Comparison of ENCODE assay signal across 8 cellular contexts in the genomic region with DNA sequence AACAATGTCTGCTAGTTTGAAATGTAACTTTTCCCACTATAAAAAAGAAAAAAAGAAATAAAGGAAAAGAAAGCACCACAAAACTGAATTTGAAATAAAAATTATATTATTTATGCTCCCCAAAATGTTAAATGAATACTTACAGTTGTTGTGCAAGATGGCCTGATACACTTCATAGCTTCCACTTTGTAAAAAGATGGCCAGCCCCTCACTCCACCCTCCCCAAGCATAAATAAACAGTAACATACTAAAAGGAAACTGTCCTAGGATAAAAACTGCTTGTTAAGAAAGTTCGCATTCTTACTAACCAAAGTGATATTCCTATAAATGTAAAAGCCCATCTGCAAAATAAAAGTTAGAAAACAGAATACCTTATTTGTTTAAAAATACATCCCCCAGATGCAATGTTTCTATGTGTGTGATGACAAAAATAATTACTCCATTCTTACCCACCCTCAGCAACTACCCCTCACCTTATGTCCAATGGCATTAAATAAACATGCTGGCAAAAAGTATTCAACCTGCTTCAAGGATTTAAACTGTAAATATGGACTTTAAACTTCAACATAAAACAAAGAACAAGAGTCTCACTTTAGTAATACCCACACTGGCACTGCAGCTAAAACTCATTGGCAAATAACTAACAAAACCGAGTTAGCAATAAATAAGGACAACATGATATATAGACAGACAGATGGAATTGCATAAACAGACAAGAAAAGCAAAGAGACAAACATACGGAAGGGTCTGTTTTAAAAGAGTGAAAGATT. TPM values are rescaled to one million over a fixed set of nuclear protein-coding genes. Genes with fewer than 3 reads are reported as not detected.
A peak's percentile ranks its signal among the peaks of the same experiment; 100 is the strongest.
DNase-seq lines count a peak whose midpoint lies in the region; ATAC-seq, FAIRE-seq and TF ChIP-seq lines count a peak whose summit lies in the region.

No MANE protein-coding gene starts in this region.

- H3K27ac Mint-ChIP-seq in CD8-positive, alpha-beta T cell: peak overlapping the region; percentile 91

- peaks cover 18% of the 10 kb centered on the region for H3K4me1 ChIP-seq in CD8-positive, alpha-beta T cell (ENCODE audit: insufficient read depth, low read length)
- peaks cover 6% of the 10 kb centered on the region for H3K4me1 ChIP-seq in OCI-LY7 (ENCODE audit: insufficient read depth, low read length, poor library complexity, severe bottlenecking)
- H3K4me1 ChIP-seq in esophagus squamous epithelium: peaks cover 0 to 37% (median 13%) of the 10 kb centered on the region in 3 donors

- peak overlapping the region; percentile 40 for H3K4me3 ChIP-seq in CD8-positive, alpha-beta T cell (ENCODE audit: low read depth, low read length)
- H3K4me3 ChIP-seq in OCI-LY7 (ENCODE audit: low read depth, low read length, poor library complexity, severe bottlenecking) (peak overlapping the region; percentile 54), esophagus squamous epithelium (peak overlapping the region in 3 of 4 donors; percentile 29 to 54 (median 39))

- DNase-seq in CD8-positive, alpha-beta T cell: no peak
- DNase-seq in OCI-LY7 (ENCODE audit: low spot score) (no peak), esophagus squamous epithelium (lab: John Stamatoyannopoulos, UW) (no peak), pons (ENCODE audit: low spot score) (peak; percentile 64), D341Med (ENCODE audit: low spot score) (no peak), SIG-M5 (lab: John Stamatoyannopoulos, UW) (no peak), GM12891 (ENCODE audit: insufficient read length, low spot score) (no peak), NCI-H82 treated with DMSO at 0.1 percent for 48 hours (lab: John Stamatoyannopoulos, UW; ENCODE audit: unreplicated experiment) (no peak)

- FAIRE-seq in GM12891 (lab: Jason Lieb, UNC): no peak

- peaks cover 59% of the 10 kb centered on the region for H3K4me1 Mint-ChIP-seq in CD8-positive, alpha-beta T cell (ENCODE audit: low read depth)

- H3K4me3 Mint-ChIP-seq in CD8-positive, alpha-beta T cell: peak overlapping the region; percentile 83

- peak overlapping the region; percentile 76; the same call in 1 of the 2 replicates for H2AFZ ChIP-seq in OCI-LY7 (ENCODE audit: low read length)

- no peaks in the 10 kb centered on the region for H4K20me1 ChIP-seq in OCI-LY7 (ENCODE audit: insufficient read depth, low read length)

- H3K36me3 ChIP-seq in CD8-positive, alpha-beta T cell (ENCODE audit: insufficient read depth, low read length): no peaks in the 10 kb centered on the region
- H3K36me3 ChIP-seq in OCI-LY7 (ENCODE audit: insufficient read depth, low read length) (no peaks in the 10 kb centered on the region), esophagus squamous epithelium (peaks cover 0 to 6% (median 0%) of the 10 kb centered on the region in 3 donors)

- H3K9me3 Mint-ChIP-seq in CD8-positive, alpha-beta T cell: peaks cover 4% of the 10 kb centered on the region

- intact Hi-C loops in CD8-positive, alpha-beta T cell (cut with DNase I, micrococcal nuclease): no loop called here
- intact Hi-C loops in OCI-LY7 (cut with micrococcal nuclease; ENCODE audit: unreplicated experiment) (loop anchor here (10.0 kb wide), 1 partner anchor 686 kb away; no protein-coding TSS in a partner anchor), esophagus squamous epithelium (cut with DNase I) (no loop called here)

- no peaks in the 10 kb centered on the region for H3K9me3 ChIP-seq in CD8-positive, alpha-beta T cell (ENCODE audit: low read length)
- no peaks in the 10 kb centered on the region for H3K9me3 ChIP-seq in OCI-LY7 (ENCODE audit: low read length)
- no peaks in the 10 kb centered on the region for H3K9me3 ChIP-seq in esophagus squamous epithelium

- CTCF ChIA-PET in CD8-positive, alpha-beta T cell (lab: Charles Lee): interaction anchor here (0.6 to 3.5 kb wide), 5 partner anchors 7 to 560 kb away, joined by 3 to 16 read pairs (median 5); no protein-coding TSS in a partner anchor
- CTCF ChIA-PET in OCI-LY7 (lab: Charles Lee; ENCODE audit: unreplicated experiment): no interaction called here

- no peaks in the 10 kb centered on the region for H3K27me3 Mint-ChIP-seq in CD8-positive, alpha-beta T cell (ENCODE audit: low read depth)

- no peaks in the 10 kb centered on the region for H3K27me3 ChIP-seq in CD8-positive, alpha-beta T cell (ENCODE audit: insufficient read depth, low read length)
- H3K27me3 ChIP-seq in esophagus squamous epithelium: no peaks in the 10 kb centered on the region

- TF ChIP-seq CTCF in CD8-positive, alpha-beta T cell (IDR thresholded peaks at IDR 0.05): no peak
- no peak for TF ChIP-seq CTCF in OCI-LY7 (conservative IDR thresholded peaks at IDR 0.05; ENCODE audit: low read length)
- TF ChIP-seq CTCF in esophagus squamous epithelium (IDR thresholded peaks at IDR 0.05): no peak

- TF ChIP-seq POLR2A in esophagus squamous epithelium (IDR thresholded peaks at IDR 0.05) (no peak), GM12891 (IDR thresholded peaks at IDR 0.05; ENCODE audit: low read depth, low read length) (no peak)

- POLR2A ChIA-PET in CD8-positive, alpha-beta T cell (lab: Charles Lee): interaction anchor here (1.3 to 4.1 kb wide), 4 partner anchors 12 to 685 kb away, joined by 3 to 42 read pairs (median 8); partner anchors contain the start of gene ZBTB20
- POLR2A ChIA-PET in OCI-LY7 (lab: Charles Lee): no interaction called here

- 36 to 47% methylated on average over 3 of the region's 3 CpGs for WGBS in esophagus squamous epithelium, 2 donors

- no TSS peak for BruUV-seq in OCI-LY7 (replicated peaks; lab: Mats Ljungman, UMichigan)

- no peak for ATAC-seq in CD8-positive, alpha-beta T cell

- peaks cover 14% of the 10 kb centered on the region for H3K36me3 Mint-ChIP-seq in CD8-positive, alpha-beta T cell

- H3K9me2 ChIP-seq in OCI-LY7 (ENCODE audit: insufficient read depth, low read length): no peaks in the 10 kb centered on the region

- peak overlapping the region; percentile 58 for H3K4me2 ChIP-seq in OCI-LY7 (ENCODE audit: low read length)

- no peak overlapping the region for H3K27ac ChIP-seq in CD8-positive, alpha-beta T cell (ENCODE audit: low read depth, low read length)
- no peak overlapping the region for H3K27ac ChIP-seq in OCI-LY7 (ENCODE audit: low read depth, low read length, poor library complexity, severe bottlenecking)
- peak overlapping the region in 3 of 4 donors; percentile 45 to 69 (median 49) for H3K27ac ChIP-seq in esophagus squamous epithelium

- H3K79me2 ChIP-seq in OCI-LY7 (ENCODE audit: insufficient read depth, low read depth, low read length): no peaks in the 10 kb centered on the region

TF ChIP-seq in GM12891, 5 proteins besides CTCF, POLR2A, EP300 and RAD21:
- TF ChIP-seq POU2F2 (IDR thresholded peaks at IDR 0.05; ENCODE audit: low read depth, low read length) (no peak), TAF1 (IDR thresholded peaks at IDR 0.05; ENCODE audit: low read depth, low read length) (no peak), SPI1 (IDR thresholded peaks at IDR 0.05; ENCODE audit: low read depth, low read length) (no peak), PAX5 (IDR thresholded peaks at IDR 0.05; ENCODE audit: insufficient read depth, low read length, severe bottlenecking) (no peak), POLR2AphosphoS5 (IDR thresholded peaks at IDR 0.05; ENCODE audit: low read depth, low read length) (no peak)

RNA-seq across cellular contexts. Expression of gene ZBTB20, which starts 47.8 kb away (rescaled TPM):
- total RNA-seq in CD8-positive, alpha-beta T cell: 10 to 100 TPM; 35.9 to 38.4 TPM
- 2.7 and 5.5 TPM in 2 replicates for total RNA-seq in OCI-LY7 (2014; rRNA removed; shearing (Covaris generic))
- total RNA-seq in OCI-LY7 (2022) (11.5 and 11.8 TPM in 2 replicates), esophagus squamous epithelium (10 to 100 TPM in 3 of 4 donors, 1 to 10 TPM in 1; 4.1 to 41.8 (median 11.6) TPM)
- 1.6 TPM for polyA plus RNA-seq in GM12891 (2012; ENCODE audit: low read depth, missing spikeins)

Comparison
In these comparisons a context has a peak if more than half of its experiments do, and no peak if none do; other contexts are left out.
1. H3K27ac ChIP-seq: peak in esophagus squamous epithelium (3 of 4); none in CD8-positive, alpha-beta T cell (single experiment) and OCI-LY7 (single experiment).
2. Peak in every context shown above with its lines, with median percentiles within 50 percentile points of each other: H3K4me3 ChIP-seq.